Comparison of ENCODE assay signal across 28 cellular contexts in the genomic region with DNA sequence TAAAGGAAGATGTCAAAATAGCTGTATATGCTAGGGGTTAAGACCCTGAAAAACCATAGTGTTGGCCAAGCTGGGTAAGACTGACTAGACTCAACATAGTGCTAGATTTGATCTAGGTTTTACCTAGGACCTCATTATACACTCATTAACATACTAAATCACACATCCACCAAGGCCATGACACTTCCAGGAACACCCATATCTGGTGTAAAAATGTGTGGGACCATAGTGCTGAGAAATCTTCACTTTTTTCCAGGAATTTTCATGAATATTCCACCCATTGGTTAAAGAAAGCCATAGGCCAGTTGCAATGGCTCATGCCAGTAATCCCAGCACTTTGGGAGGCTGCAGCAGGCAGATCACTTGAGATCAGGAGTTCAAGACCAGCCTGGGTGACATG.
"Had no signal": no experiment of that assay in that cellular context is flagged by ENCODE, and none has a peak within 500 bp of the region (broad histone marks: within the 10 kb centered on the region; RNA-seq: fewer than 3 reads in every experiment).

No MANE protein-coding gene starts in this region.

- ATAC-seq: effector memory CD8-positive, alpha-beta T cell; foreskin keratinocyte; gastrocnemius medialis; gastroesophageal sphincter; heart left ventricle; heart right ventricle had no signal

- H3K27ac ChIP-seq: colonic mucosa, coronary artery, dorsolateral prefrontal cortex, epithelial cell of prostate, esophagus muscularis mucosa, esophagus squamous epithelium, foreskin keratinocyte, gastrocnemius medialis, gastroesophageal sphincter, heart left ventricle, heart right ventricle, hepatocyte had no signal

- H3K36me3 ChIP-seq: colonic mucosa, esophagus muscularis mucosa, esophagus squamous epithelium, gastrocnemius medialis, gastroesophageal sphincter, heart left ventricle, heart right ventricle had no signal

- H3K9me3 ChIP-seq: colonic mucosa, esophagus muscularis mucosa, esophagus squamous epithelium, gastrocnemius medialis, gastroesophageal sphincter, heart left ventricle, heart right ventricle had no signal

- H3K4me3 ChIP-seq: colonic mucosa, coronary artery, dorsolateral prefrontal cortex, esophagus muscularis mucosa, esophagus squamous epithelium, gastrocnemius medialis, gastroesophageal sphincter, heart left ventricle, heart right ventricle, hepatocyte had no signal

- H3K4me1 ChIP-seq: colonic mucosa, esophagus muscularis mucosa, esophagus squamous epithelium, foreskin keratinocyte, gastrocnemius medialis, gastroesophageal sphincter, heart left ventricle, heart right ventricle had no signal

- H3K27me3 ChIP-seq: colonic mucosa, esophagus muscularis mucosa, esophagus squamous epithelium, foreskin keratinocyte, gastrocnemius medialis, gastroesophageal sphincter, heart left ventricle, heart right ventricle, hepatocyte had no signal

- H2AFZ ChIP-seq: hepatocyte had no signal

- H3K79me2 ChIP-seq: hepatocyte had no signal

- DNase-seq: colonic mucosa; cortex of kidney; dermis blood vessel endothelial cell; dorsolateral prefrontal cortex; effector CD4-positive, alpha-beta T cell; effector CD8-positive, alpha-beta T cell; effector memory CD4-positive, alpha-beta T cell; effector memory CD8-positive, alpha-beta T cell; endodermal cell; erythroblast; esophagus squamous epithelium; foreskin fibroblast; foreskin keratinocyte; foreskin melanocyte; gastrocnemius medialis; glutamatergic neuron; head of caudate nucleus; heart left ventricle; heart right ventricle had no signal

- FAIRE-seq: colon, endometrium, endothelial cell of umbilical vein, frontal cortex had no signal

- H3K4me2 ChIP-seq: hepatocyte had no signal
